Comparison of ENCODE assay signal across 12 cellular contexts in the genomic region with DNA sequence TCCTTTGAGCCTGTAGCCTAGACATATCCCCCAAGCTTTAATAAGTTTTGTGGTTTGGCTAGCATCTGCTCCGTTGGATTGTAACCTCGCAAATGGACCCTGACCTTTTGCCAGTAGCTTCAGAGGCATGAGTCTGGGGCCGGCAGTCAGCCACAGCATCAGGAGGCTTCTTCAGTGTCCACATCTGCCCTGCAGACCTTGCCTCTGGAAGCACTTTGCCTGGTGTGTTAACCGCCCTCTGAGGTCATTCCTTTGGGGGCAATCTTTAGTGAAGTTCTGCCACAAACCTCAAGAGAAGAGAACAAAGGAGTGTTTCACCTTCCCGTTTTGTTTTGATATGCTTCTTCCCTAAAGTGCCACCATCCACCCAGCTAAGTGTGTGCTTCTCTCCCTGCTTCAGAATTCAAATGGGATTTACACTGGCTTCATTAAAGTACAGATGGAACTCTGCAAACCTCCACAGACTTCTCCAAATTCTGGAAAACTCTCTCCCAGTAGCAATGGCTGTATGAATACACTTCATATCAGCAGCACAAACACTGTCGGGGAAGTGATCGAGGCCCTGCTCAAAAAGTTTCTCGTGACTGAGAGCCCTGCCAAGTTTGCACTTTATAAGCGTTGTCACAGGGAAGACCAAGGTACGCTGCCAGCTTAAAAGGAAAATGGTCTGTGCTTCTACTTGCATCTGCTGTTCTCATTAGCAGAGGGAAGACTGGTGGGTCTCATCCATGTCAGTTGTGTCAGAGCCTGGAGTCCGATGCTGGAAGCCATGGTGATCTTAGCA.
A peak's percentile ranks its signal among the peaks of the same experiment; 100 is the strongest.
DNase-seq lines count a peak whose midpoint lies in the region; ATAC-seq and TF ChIP-seq lines count a peak whose summit lies in the region.
"Had no signal": no experiment of that assay in that cellular context is flagged by ENCODE, and none has a peak within 500 bp of the region (broad histone marks: within the 10 kb centered on the region; RNA-seq: fewer than 3 reads in every experiment).

No MANE protein-coding gene starts in this region.

- no peak overlapping the region for H3K4me3 Mint-ChIP-seq in osteocyte (ENCODE audit: unreplicated experiment)

- no peak for TF ChIP-seq CTCF in cardiac muscle cell (IDR thresholded peaks at IDR 0.05; ENCODE audit: low read depth, low read length)
- TF ChIP-seq CTCF in adrenal gland (IDR thresholded peaks at IDR 0.05), result no peak
- TF ChIP-seq CTCF in osteocyte (IDR thresholded peaks at IDR 0.05), result no peak

- no peak overlapping the region for H3K27ac Mint-ChIP-seq in osteocyte (ENCODE audit: unreplicated experiment)
- H3K27ac Mint-ChIP-seq: progenitor cell of endocrine pancreas had no signal

- peaks cover 38% of the 10 kb centered on the region for H3K36me3 Mint-ChIP-seq in osteocyte (ENCODE audit: unreplicated experiment)

- H3K23ac ChIP-seq in mesenchymal stem cell (ENCODE audit: low read length in 2 of 2), result no peak overlapping the region

- no peak for DNase-seq in cardiac muscle cell (ENCODE audit: low read depth in 1 of 2, low spot score in 1 of 2)
- DNase-seq in cardiac septum (ENCODE audit: low spot score), result no peak
- DNase-seq in adrenal gland, result peak in 2 of 7 donors; percentile 31 to 58
- peak; percentile 45 for DNase-seq in mesenchymal stem cell
- DNase-seq in osteocyte (ENCODE audit: extremely low spot score, unreplicated experiment), result no peak
- DNase-seq: activated effector memory CD4-positive, alpha-beta T cell treated with Interleukin-2 at 50 U/mL for 16 hours; Caco-2; glutamatergic neuron had no signal

- H2AFZ ChIP-seq in mesenchymal stem cell (ENCODE audit: low read depth, low read length), result no peak overlapping the region

- intact Hi-C loops in cardiac septum (cut with DNase I), result no loop called here
- intact Hi-C loops in adrenal gland (cut with DNase I), result no loop called here

- no peaks in the 10 kb centered on the region for H3K27me3 Mint-ChIP-seq in osteocyte (ENCODE audit: unreplicated experiment)
- H3K27me3 Mint-ChIP-seq: progenitor cell of endocrine pancreas had no signal

- H3K14ac ChIP-seq in mesenchymal stem cell (ENCODE audit: low read length in 2 of 2), result no peak overlapping the region

- no peak overlapping the region for H3K9ac ChIP-seq in mesenchymal stem cell (ENCODE audit: low read length)

- H2AK5ac ChIP-seq in mesenchymal stem cell (ENCODE audit: low read length, severe bottlenecking), result no peak overlapping the region

- no peaks in the 10 kb centered on the region for H3K27me3 ChIP-seq in cardiac muscle cell
- H3K27me3 ChIP-seq in adrenal gland, result no peaks in the 10 kb centered on the region
- H3K27me3 ChIP-seq in mesenchymal stem cell (ENCODE audit: control insufficient read depth in 1 of 2, insufficient read depth in 1 of 2, low read length in 2 of 2), result no peaks in the 10 kb centered on the region

- H3K4me2 ChIP-seq in mesenchymal stem cell (ENCODE audit: low read length, poor library complexity, severe bottlenecking), result no peak overlapping the region

- no peaks in the 10 kb centered on the region for H3K9me3 Mint-ChIP-seq in osteocyte (ENCODE audit: unreplicated experiment)

- H2BK15ac ChIP-seq in mesenchymal stem cell (ENCODE audit: low read depth, poor library complexity, severe bottlenecking), result no peak overlapping the region

- H2BK12ac ChIP-seq in mesenchymal stem cell (ENCODE audit: low read length in 2 of 2), result no peak overlapping the region

- ATAC-seq in HG02840 (IDR thresholded peaks at IDR 0.05; ENCODE audit: low FRiP score, unreplicated experiment) (no peak), GM19023 (IDR thresholded peaks at IDR 0.05; ENCODE audit: unreplicated experiment) (no peak), HG03439 (IDR thresholded peaks at IDR 0.05; ENCODE audit: unreplicated experiment) (no peak)

- no peak overlapping the region for H2BK120ac ChIP-seq in mesenchymal stem cell (ENCODE audit: low read depth, low read length)

- no peak for TF ChIP-seq POLR2A in adrenal gland (IDR thresholded peaks at IDR 0.05)

- no peak overlapping the region for H3K4ac ChIP-seq in mesenchymal stem cell (ENCODE audit: low read depth in 1 of 2, low read length in 2 of 2)

- no peak overlapping the region for H4K8ac ChIP-seq in mesenchymal stem cell (ENCODE audit: low read length)

- WGBS in adrenal gland, 4 donors, result 43 to 63% (median 50%) methylated on average over 11 of the region's 11 CpGs
- WGBS in mesenchymal stem cell, result 64% methylated on average over 11 of the region's 11 CpGs

- H3K9me3 ChIP-seq in cardiac muscle cell (ENCODE audit: low read depth), result no peaks in the 10 kb centered on the region
- no peaks in the 10 kb centered on the region for H3K9me3 ChIP-seq in adrenal gland (replicated peaks in 1 of 3)
- H3K9me3 ChIP-seq in mesenchymal stem cell (ENCODE audit: control insufficient read depth, low read length), result no peaks in the 10 kb centered on the region
- H3K9me3 ChIP-seq: Caco-2 had no signal

- peaks cover 17% of the 10 kb centered on the region for H3K36me3 ChIP-seq in cardiac muscle cell
- H3K36me3 ChIP-seq in adrenal gland (replicated peaks in 1 of 2), result peaks cover 0 to 8% of the 10 kb centered on the region in 2 donors
- H3K36me3 ChIP-seq in mesenchymal stem cell (ENCODE audit: control insufficient read depth in 1 of 2, insufficient read depth in 2 of 2, low read depth in 1 of 2, low read length in 2 of 2), result peaks cover 8 to 13% of the 10 kb centered on the region in 2 experiments

- peaks cover 31% of the 10 kb centered on the region for H3K4me1 Mint-ChIP-seq in osteocyte (ENCODE audit: unreplicated experiment)

- H3K4me3 ChIP-seq in cardiac muscle cell, result no peak overlapping the region
- no peak overlapping the region for H3K4me3 ChIP-seq in adrenal gland
- no peak overlapping the region for H3K4me3 ChIP-seq in mesenchymal stem cell (ENCODE audit: insufficient read depth in 1 of 2, low read depth in 1 of 2, low read length in 2 of 2)

- no peak overlapping the region for H3K18ac ChIP-seq in mesenchymal stem cell (ENCODE audit: low read depth in 1 of 2, low read length in 2 of 2)

- H3K27ac ChIP-seq in cardiac muscle cell (peak overlapping the region; percentile 73), adrenal gland (peak overlapping the region in 3 of 5 donors; percentile 3 to 60 (median 50)), mesenchymal stem cell (ENCODE audit: low read length, poor library complexity, severe bottlenecking) (no peak overlapping the region)

- peaks cover 21% of the 10 kb centered on the region for H3K79me1 ChIP-seq in mesenchymal stem cell (replicated peaks; ENCODE audit: low read length, poor library complexity, severe bottlenecking)

- H3K4me1 ChIP-seq in cardiac muscle cell (ENCODE audit: low read depth) (peaks cover 28% of the 10 kb centered on the region), adrenal gland (replicated peaks in 1 of 2) (peaks cover 21 to 30% of the 10 kb centered on the region in 2 donors), mesenchymal stem cell (ENCODE audit: control insufficient read depth, insufficient read depth, low read depth, low read length) (peaks cover 3% of the 10 kb centered on the region)
- H3K4me1 ChIP-seq: Caco-2 had no signal

- no peak overlapping the region for H4K91ac ChIP-seq in mesenchymal stem cell (ENCODE audit: low read length)

- no peak overlapping the region for H2BK5ac ChIP-seq in mesenchymal stem cell (ENCODE audit: low read depth, low read length, poor library complexity, severe bottlenecking)
